Comparison of ENCODE assay signal across 1 cellular context in the genomic region with DNA sequence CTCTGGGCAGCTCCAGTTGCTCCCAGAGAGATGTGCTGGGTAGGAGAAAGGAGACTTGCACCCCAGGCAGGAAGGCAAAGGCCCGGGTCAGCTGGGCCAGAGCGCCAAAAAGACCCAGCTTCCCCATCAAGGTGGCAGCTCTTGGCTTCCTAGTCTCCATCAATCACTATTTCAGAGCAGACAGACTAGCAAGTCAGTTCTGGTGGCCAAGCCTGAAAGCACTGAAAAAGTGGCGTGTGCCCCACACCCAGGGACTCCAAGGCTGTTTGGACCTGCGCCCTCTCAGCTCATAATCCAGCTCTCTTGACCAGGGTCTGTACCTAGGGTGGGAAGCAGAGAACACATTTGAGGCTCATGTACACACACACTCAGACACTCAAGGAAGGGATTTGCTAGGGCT.
TF ChIP-seq lines count a peak whose summit lies in the region.

No MANE protein-coding gene starts in this region.

TF ChIP-seq in neural cell, 6 proteins besides CTCF, POLR2A, EP300 and RAD21 (continued from another document):
- TF ChIP-seq SMC3 (conservative IDR thresholded peaks at IDR 0.05; ENCODE audit: poor library complexity), result no peak
